1 cellular context compared by ENCODE assay signal in genomic region chr16:12267491-12267890, GRCh38.
A peak's percentile ranks its signal among the peaks of the same experiment; 100 is the strongest.
TF ChIP-seq lines count a peak whose summit lies in the region.

No MANE protein-coding gene starts in this region.

TF ChIP-seq in HepG2, 621 proteins besides CTCF, POLR2A, EP300 and RAD21 (continued from another document and continues in another):
- TF ChIP-seq, protein P1, sequence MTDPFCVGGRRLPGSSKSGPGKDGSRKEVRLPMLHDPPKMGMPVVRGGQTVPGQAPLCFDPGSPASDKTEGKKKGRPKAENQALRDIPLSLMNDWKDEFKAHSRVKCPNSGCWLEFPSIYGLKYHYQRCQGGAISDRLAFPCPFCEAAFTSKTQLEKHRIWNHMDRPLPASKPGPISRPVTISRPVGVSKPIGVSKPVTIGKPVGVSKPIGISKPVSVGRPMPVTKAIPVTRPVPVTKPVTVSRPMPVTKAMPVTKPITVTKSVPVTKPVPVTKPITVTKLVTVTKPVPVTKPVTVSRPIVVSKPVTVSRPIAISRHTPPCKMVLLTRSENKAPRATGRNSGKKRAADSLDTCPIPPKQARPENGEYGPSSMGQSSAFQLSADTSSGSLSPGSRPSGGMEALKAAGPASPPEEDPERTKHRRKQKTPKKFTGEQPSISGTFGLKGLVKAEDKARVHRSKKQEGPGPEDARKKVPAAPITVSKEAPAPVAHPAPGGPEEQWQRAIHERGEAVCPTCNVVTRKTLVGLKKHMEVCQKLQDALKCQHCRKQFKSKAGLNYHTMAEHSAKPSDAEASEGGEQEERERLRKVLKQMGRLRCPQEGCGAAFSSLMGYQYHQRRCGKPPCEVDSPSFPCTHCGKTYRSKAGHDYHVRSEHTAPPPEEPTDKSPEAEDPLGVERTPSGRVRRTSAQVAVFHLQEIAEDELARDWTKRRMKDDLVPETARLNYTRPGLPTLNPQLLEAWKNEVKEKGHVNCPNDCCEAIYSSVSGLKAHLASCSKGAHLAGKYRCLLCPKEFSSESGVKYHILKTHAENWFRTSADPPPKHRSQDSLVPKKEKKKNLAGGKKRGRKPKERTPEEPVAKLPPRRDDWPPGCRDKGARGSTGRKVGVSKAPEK (CRISPR knock-in tag; IDR thresholded peaks at IDR 0.05; ENCODE audit: borderline replicate concordance), result no peak
- TF ChIP-seq ZNF781 (CRISPR knock-in tag; IDR thresholded peaks at IDR 0.05; ENCODE audit: borderline replicate concordance, not compliant biosample characterization) (peak; percentile 45), ZNF496 (CRISPR knock-in tag; IDR thresholded peaks at IDR 0.05; ENCODE audit: insufficient replicate concordance) (no peak), NR1H2 (CRISPR knock-in tag; IDR thresholded peaks at IDR 0.05; ENCODE audit: borderline replicate concordance, low read depth) (no peak), MEIS2 (CRISPR knock-in tag; IDR thresholded peaks at IDR 0.05) (no peak), PBX2 (CRISPR knock-in tag; IDR thresholded peaks at IDR 0.05) (no peak), ZFP36L1 (CRISPR knock-in tag; IDR thresholded peaks at IDR 0.05) (no peak), CHCHD3 (CRISPR knock-in tag; IDR thresholded peaks at IDR 0.05) (no peak), ZNF331 (CRISPR knock-in tag; IDR thresholded peaks at IDR 0.05) (peak; percentile 66; the same call in 1 of the 2 replicates), KAT7 (CRISPR knock-in tag; IDR thresholded peaks at IDR 0.05; ENCODE audit: borderline replicate concordance) (no peak), PHF8 (CRISPR knock-in tag; IDR thresholded peaks at IDR 0.05) (no peak), ZFP90 (CRISPR knock-in tag; IDR thresholded peaks at IDR 0.05; ENCODE audit: borderline replicate concordance) (no peak), ZNF670 (CRISPR knock-in tag; IDR thresholded peaks at IDR 0.05; ENCODE audit: borderline replicate concordance) (no peak), ZBTB20 (CRISPR knock-in tag; IDR thresholded peaks at IDR 0.05; ENCODE audit: borderline replicate concordance, low read depth) (no peak), ZNF136 (CRISPR knock-in tag; IDR thresholded peaks at IDR 0.05; ENCODE audit: low read depth) (no peak), RXRB (CRISPR knock-in tag; IDR thresholded peaks at IDR 0.05; ENCODE audit: borderline replicate concordance) (no peak), ZNF34 (CRISPR knock-in tag; IDR thresholded peaks at IDR 0.05; ENCODE audit: borderline replicate concordance) (no peak), ZNF44 (CRISPR knock-in tag; IDR thresholded peaks at IDR 0.05) (no peak), CBX1 (IDR thresholded peaks at IDR 0.05; ENCODE audit: low read depth) (no peak), ZFY (CRISPR knock-in tag; IDR thresholded peaks at IDR 0.05) (no peak), ZNF18 (CRISPR knock-in tag; IDR thresholded peaks at IDR 0.05; ENCODE audit: insufficient replicate concordance) (no peak), ZNF207 (IDR thresholded peaks at IDR 0.05; ENCODE audit: borderline replicate concordance) (no peak), NR2F1 (CRISPR knock-in tag; IDR thresholded peaks at IDR 0.05) (no peak), SP140L (CRISPR knock-in tag; IDR thresholded peaks at IDR 0.05; ENCODE audit: borderline replicate concordance) (no peak), UBTF (CRISPR knock-in tag; IDR thresholded peaks at IDR 0.05) (0 out of 2 replicates have a peak, but pooled peaks have one; percentile 28), MAF1 (CRISPR knock-in tag; IDR thresholded peaks at IDR 0.05; ENCODE audit: borderline replicate concordance) (no peak), MAFF (IDR thresholded peaks at IDR 0.05; ENCODE audit: low read depth, low read length) (no peak), ZNF883 (CRISPR knock-in tag; IDR thresholded peaks at IDR 0.05; ENCODE audit: not compliant biosample characterization) (no peak), ZSCAN31 (CRISPR knock-in tag; IDR thresholded peaks at IDR 0.05; ENCODE audit: low read depth) (no peak), ARNT (IDR thresholded peaks at IDR 0.05) (no peak), DNMT1 (CRISPR knock-in tag; IDR thresholded peaks at IDR 0.05) (no peak), PRDM4 (CRISPR knock-in tag; IDR thresholded peaks at IDR 0.05; ENCODE audit: borderline replicate concordance) (no peak)
- TF ChIP-seq, protein P2, sequence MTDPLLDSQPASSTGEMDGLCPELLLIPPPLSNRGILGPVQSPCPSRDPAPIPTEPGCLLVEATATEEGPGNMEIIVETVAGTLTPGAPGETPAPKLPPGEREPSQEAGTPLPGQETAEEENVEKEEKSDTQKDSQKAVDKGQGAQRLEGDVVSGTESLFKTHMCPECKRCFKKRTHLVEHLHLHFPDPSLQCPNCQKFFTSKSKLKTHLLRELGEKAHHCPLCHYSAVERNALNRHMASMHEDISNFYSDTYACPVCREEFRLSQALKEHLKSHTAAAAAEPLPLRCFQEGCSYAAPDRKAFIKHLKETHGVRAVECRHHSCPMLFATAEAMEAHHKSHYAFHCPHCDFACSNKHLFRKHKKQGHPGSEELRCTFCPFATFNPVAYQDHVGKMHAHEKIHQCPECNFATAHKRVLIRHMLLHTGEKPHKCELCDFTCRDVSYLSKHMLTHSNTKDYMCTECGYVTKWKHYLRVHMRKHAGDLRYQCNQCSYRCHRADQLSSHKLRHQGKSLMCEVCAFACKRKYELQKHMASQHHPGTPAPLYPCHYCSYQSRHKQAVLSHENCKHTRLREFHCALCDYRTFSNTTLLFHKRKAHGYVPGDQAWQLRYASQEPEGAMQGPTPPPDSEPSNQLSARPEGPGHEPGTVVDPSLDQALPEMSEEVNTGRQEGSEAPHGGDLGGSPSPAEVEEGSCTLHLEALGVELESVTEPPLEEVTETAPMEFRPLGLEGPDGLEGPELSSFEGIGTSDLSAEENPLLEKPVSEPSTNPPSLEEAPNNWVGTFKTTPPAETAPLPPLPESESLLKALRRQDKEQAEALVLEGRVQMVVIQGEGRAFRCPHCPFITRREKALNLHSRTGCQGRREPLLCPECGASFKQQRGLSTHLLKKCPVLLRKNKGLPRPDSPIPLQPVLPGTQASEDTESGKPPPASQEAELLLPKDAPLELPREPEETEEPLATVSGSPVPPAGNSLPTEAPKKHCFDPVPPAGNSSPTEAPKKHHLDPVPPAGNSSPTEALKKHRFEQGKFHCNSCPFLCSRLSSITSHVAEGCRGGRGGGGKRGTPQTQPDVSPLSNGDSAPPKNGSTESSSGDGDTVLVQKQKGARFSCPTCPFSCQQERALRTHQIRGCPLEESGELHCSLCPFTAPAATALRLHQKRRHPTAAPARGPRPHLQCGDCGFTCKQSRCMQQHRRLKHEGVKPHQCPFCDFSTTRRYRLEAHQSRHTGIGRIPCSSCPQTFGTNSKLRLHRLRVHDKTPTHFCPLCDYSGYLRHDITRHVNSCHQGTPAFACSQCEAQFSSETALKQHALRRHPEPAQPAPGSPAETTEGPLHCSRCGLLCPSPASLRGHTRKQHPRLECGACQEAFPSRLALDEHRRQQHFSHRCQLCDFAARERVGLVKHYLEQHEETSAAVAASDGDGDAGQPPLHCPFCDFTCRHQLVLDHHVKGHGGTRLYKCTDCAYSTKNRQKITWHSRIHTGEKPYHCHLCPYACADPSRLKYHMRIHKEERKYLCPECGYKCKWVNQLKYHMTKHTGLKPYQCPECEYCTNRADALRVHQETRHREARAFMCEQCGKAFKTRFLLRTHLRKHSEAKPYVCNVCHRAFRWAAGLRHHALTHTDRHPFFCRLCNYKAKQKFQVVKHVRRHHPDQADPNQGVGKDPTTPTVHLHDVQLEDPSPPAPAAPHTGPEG (CRISPR knock-in tag; IDR thresholded peaks at IDR 0.05), result no peak
- TF ChIP-seq, protein P3, sequence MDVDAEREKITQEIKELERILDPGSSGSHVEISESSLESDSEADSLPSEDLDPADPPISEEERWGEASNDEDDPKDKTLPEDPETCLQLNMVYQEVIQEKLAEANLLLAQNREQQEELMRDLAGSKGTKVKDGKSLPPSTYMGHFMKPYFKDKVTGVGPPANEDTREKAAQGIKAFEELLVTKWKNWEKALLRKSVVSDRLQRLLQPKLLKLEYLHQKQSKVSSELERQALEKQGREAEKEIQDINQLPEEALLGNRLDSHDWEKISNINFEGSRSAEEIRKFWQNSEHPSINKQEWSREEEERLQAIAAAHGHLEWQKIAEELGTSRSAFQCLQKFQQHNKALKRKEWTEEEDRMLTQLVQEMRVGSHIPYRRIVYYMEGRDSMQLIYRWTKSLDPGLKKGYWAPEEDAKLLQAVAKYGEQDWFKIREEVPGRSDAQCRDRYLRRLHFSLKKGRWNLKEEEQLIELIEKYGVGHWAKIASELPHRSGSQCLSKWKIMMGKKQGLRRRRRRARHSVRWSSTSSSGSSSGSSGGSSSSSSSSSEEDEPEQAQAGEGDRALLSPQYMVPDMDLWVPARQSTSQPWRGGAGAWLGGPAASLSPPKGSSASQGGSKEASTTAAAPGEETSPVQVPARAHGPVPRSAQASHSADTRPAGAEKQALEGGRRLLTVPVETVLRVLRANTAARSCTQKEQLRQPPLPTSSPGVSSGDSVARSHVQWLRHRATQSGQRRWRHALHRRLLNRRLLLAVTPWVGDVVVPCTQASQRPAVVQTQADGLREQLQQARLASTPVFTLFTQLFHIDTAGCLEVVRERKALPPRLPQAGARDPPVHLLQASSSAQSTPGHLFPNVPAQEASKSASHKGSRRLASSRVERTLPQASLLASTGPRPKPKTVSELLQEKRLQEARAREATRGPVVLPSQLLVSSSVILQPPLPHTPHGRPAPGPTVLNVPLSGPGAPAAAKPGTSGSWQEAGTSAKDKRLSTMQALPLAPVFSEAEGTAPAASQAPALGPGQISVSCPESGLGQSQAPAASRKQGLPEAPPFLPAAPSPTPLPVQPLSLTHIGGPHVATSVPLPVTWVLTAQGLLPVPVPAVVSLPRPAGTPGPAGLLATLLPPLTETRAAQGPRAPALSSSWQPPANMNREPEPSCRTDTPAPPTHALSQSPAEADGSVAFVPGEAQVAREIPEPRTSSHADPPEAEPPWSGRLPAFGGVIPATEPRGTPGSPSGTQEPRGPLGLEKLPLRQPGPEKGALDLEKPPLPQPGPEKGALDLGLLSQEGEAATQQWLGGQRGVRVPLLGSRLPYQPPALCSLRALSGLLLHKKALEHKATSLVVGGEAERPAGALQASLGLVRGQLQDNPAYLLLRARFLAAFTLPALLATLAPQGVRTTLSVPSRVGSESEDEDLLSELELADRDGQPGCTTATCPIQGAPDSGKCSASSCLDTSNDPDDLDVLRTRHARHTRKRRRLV (CRISPR knock-in tag; IDR thresholded peaks at IDR 0.05), result no peak
- TF ChIP-seq, protein P4, sequence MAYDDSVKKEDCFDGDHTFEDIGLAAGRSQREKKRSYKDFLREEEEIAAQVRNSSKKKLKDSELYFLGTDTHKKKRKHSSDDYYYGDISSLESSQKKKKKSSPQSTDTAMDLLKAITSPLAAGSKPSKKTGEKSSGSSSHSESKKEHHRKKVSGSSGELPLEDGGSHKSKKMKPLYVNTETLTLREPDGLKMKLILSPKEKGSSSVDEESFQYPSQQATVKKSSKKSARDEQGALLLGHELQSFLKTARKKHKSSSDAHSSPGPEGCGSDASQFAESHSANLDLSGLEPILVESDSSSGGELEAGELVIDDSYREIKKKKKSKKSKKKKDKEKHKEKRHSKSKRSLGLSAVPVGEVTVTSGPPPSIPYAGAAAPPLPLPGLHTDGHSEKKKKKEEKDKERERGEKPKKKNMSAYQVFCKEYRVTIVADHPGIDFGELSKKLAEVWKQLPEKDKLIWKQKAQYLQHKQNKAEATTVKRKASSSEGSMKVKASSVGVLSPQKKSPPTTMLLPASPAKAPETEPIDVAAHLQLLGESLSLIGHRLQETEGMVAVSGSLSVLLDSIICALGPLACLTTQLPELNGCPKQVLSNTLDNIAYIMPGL (CRISPR knock-in tag; IDR thresholded peaks at IDR 0.05; ENCODE audit: borderline replicate concordance in 1 of 2, low read depth in 1 of 2), result no peak
